Comparison of ENCODE assay signal across 6 cellular contexts in genomic region chr19:41376998-41377365, GRCh38. TPM values are rescaled to one million over a fixed set of nuclear protein-coding genes. Genes with fewer than 3 reads are reported as not detected.
DNase-seq lines count a peak whose midpoint lies in the region; ATAC-seq and TF ChIP-seq lines count a peak whose summit lies in the region.

No MANE protein-coding gene starts in this region.

- H3K9me3 Mint-ChIP-seq in activated CD4-positive, alpha-beta T cell treated with anti-CD3 and anti-CD28 coated beads for 36 hours (ENCODE audit: low read depth), result no peaks in the 10 kb centered on the region

- POLR2A ChIA-PET in activated CD4-positive, alpha-beta T cell treated with anti-CD3 and anti-CD28 coated beads for 36 hours (lab: Charles Lee), result interaction anchor here (1.4 kb wide), 1 partner anchor 14 kb away, joined by 5 read pairs; no protein-coding TSS in a partner anchor

- H3K4me3 Mint-ChIP-seq in activated CD4-positive, alpha-beta T cell treated with anti-CD3 and anti-CD28 coated beads for 36 hours, result peak overlapping the region; percentile 47

- peak overlapping the region; percentile 58 for H3K4me3 ChIP-seq in suprapubic skin

- WGBS in suprapubic skin, result 37% methylated on average over 8 of the region's 8 CpGs

- H3K4me1 Mint-ChIP-seq in activated CD4-positive, alpha-beta T cell treated with anti-CD3 and anti-CD28 coated beads for 36 hours, result peaks cover 17% of the 10 kb centered on the region

- TF ChIP-seq CTCF in suprapubic skin (IDR thresholded peaks at IDR 0.05), result no peak

- peaks cover 44% of the 10 kb centered on the region for H3K4me1 ChIP-seq in suprapubic skin

- CTCF ChIA-PET in activated CD4-positive, alpha-beta T cell treated with anti-CD3 and anti-CD28 coated beads for 36 hours (lab: Charles Lee), result interaction anchor here (0.8 to 1.4 kb wide), 2 partner anchors 12 to 223 kb away, joined by 3 to 5 read pairs; partner anchors contain the start of gene B9D2

- TF ChIP-seq POLR2A in suprapubic skin (IDR thresholded peaks at IDR 0.05), result no peak

- no peaks in the 10 kb centered on the region for H3K36me3 Mint-ChIP-seq in activated CD4-positive, alpha-beta T cell treated with anti-CD3 and anti-CD28 coated beads for 36 hours (ENCODE audit: low read depth)

- peak; percentile 62 for ATAC-seq in activated CD4-positive, alpha-beta T cell treated with anti-CD3 and anti-CD28 coated beads for 36 hours
- ATAC-seq in left ventricle myocardium superior, result peak; percentile 2
- ATAC-seq in HG03045 (IDR thresholded peaks at IDR 0.05; ENCODE audit: unreplicated experiment), result no peak
- no peak for ATAC-seq in GM19455 (IDR thresholded peaks at IDR 0.05; ENCODE audit: unreplicated experiment)

- no peaks in the 10 kb centered on the region for H3K27me3 Mint-ChIP-seq in activated CD4-positive, alpha-beta T cell treated with anti-CD3 and anti-CD28 coated beads for 36 hours

- peak; percentile 52 for DNase-seq in activated CD4-positive, alpha-beta T cell treated with anti-CD3 and anti-CD28 coated beads for 36 hours
- DNase-seq in activated CD4-positive, alpha-beta T cell treated with anti-CD3 and anti-CD28 coated beads, Interleukin-2, amount 50 U/mL, for 1 hour, result no peak
- DNase-seq in left ventricle myocardium superior (no peak), suprapubic skin (ENCODE audit: low spot score in 2 of 2) (no peak)

- no peak for TF ChIP-seq EP300 in suprapubic skin (IDR thresholded peaks at IDR 0.05)

- intact Hi-C loops in activated CD4-positive, alpha-beta T cell treated with anti-CD3 and anti-CD28 coated beads for 36 hours (cut with DNase I, micrococcal nuclease), result no loop called here
- intact Hi-C loops in left ventricle myocardium superior (cut with micrococcal nuclease), result no loop called here

- H3K27ac Mint-ChIP-seq in activated CD4-positive, alpha-beta T cell treated with anti-CD3 and anti-CD28 coated beads for 36 hours, result peak overlapping the region; percentile 11

- H3K27ac ChIP-seq in suprapubic skin, result peak overlapping the region; percentile 64

- no peaks in the 10 kb centered on the region for H3K9me3 ChIP-seq in suprapubic skin

- no peaks in the 10 kb centered on the region for H3K36me3 ChIP-seq in suprapubic skin

- H3K27me3 ChIP-seq in suprapubic skin, result no peaks in the 10 kb centered on the region

RNA-seq across cellular contexts. Expression of gene TMEM91, which starts 0.6 kb away (rescaled TPM):
- total RNA-seq in activated CD4-positive, alpha-beta T cell treated with anti-CD3 and anti-CD28 coated beads for 36 hours, result 1 to 10 TPM; 3.0 to 4.0 TPM
- total RNA-seq in left ventricle myocardium superior (3.6 TPM), suprapubic skin (100 to 1,000 TPM in 2 of 4 donors, 10 to 100 TPM in 2; 29.6 to 109 (median 88.1) TPM)

RNA-seq across cellular contexts. Expression of gene B9D2, which starts 13.0 kb away (rescaled TPM):
- 1 to 10 TPM; 4.0 to 5.2 TPM for total RNA-seq in activated CD4-positive, alpha-beta T cell treated with anti-CD3 and anti-CD28 coated beads for 36 hours
- total RNA-seq in left ventricle myocardium superior, result 3.7 TPM
- total RNA-seq in suprapubic skin, result 1 to 10 TPM; 2.8 to 9.3 (median 4.8) TPM

RNA-seq across cellular contexts. Expression of gene EXOSC5, which starts 20.2 kb away (rescaled TPM):
- 10 to 100 TPM; 32.7 to 47.8 TPM for total RNA-seq in activated CD4-positive, alpha-beta T cell treated with anti-CD3 and anti-CD28 coated beads for 36 hours
- total RNA-seq in left ventricle myocardium superior (14.4 TPM), suprapubic skin (10 to 100 TPM; 23.0 to 51.5 (median 31.9) TPM)

RNA-seq across cellular contexts. Expression of gene BCKDHA, which starts 20.6 kb away (rescaled TPM):
- total RNA-seq in activated CD4-positive, alpha-beta T cell treated with anti-CD3 and anti-CD28 coated beads for 36 hours, result 10 to 100 TPM; 14.5 to 25.4 TPM
- 49.2 TPM for total RNA-seq in left ventricle myocardium superior
- 100 to 1,000 TPM in 1 of 4 donors, 10 to 100 TPM in 3; 49.7 to 112 (median 76.2) TPM for total RNA-seq in suprapubic skin

RNA-seq across cellular contexts. Expression of gene TGFB1, which starts 23.3 kb away (rescaled TPM):
- total RNA-seq in activated CD4-positive, alpha-beta T cell treated with anti-CD3 and anti-CD28 coated beads for 36 hours, result 10 to 100 TPM; 86.2 to 99.0 TPM
- total RNA-seq in left ventricle myocardium superior (13.2 TPM), suprapubic skin (10 to 100 TPM; 16.4 to 19.9 (median 17.4) TPM)

Comparison
In these comparisons a context has a peak if more than half of its experiments do, and no peak if none do; other contexts are left out.
1. ATAC-seq: peak in activated CD4-positive, alpha-beta T cell treated with anti-CD3 and anti-CD28 coated beads for 36 hours (single experiment) and left ventricle myocardium superior (single experiment); none in HG03045 (single experiment) and GM19455 (single experiment).